1 cellular context compared by ENCODE assay signal in the genomic region with DNA sequence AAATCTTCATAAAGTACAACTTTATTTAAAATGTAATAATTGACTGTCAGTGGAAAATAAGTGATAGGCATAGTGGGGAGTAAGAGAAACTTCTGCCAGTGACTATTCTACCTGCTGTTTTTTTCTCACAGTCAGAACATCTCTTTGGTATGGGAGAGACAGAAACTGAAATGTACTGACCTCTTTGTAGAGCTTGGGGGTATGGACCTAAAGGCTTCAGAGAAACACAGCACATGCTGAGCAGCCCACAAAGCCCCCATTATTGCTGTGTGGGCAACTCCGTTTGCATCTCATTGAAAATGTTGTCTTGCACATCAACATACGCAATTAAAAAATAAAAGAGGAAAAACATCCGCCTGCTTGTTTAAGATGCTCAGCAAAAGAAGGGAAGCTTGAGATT.
TF ChIP-seq lines count a peak whose summit lies in the region.

No MANE protein-coding gene starts in this region.

TF ChIP-seq in H1, 55 proteins besides CTCF, POLR2A, EP300 and RAD21:
- TF ChIP-seq KDM4A (IDR thresholded peaks at IDR 0.05; ENCODE audit: low read depth, low read length, severe bottlenecking): no peak
- TF ChIP-seq KDM5A (IDR thresholded peaks at IDR 0.05; ENCODE audit: low read length): no peak
- TF ChIP-seq, protein P1, sequence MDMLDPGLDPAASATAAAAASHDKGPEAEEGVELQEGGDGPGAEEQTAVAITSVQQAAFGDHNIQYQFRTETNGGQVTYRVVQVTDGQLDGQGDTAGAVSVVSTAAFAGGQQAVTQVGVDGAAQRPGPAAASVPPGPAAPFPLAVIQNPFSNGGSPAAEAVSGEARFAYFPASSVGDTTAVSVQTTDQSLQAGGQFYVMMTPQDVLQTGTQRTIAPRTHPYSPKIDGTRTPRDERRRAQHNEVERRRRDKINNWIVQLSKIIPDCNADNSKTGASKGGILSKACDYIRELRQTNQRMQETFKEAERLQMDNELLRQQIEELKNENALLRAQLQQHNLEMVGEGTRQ (IDR thresholded peaks at IDR 0.05; ENCODE audit: low read length): no peak
- TF ChIP-seq YY1 (IDR thresholded peaks at IDR 0.05; ENCODE audit: low read depth, low read length): no peak
- TF ChIP-seq CREB1 (IDR thresholded peaks at IDR 0.05): no peak
- no peak for TF ChIP-seq CBX8 (IDR thresholded peaks at IDR 0.05; ENCODE audit: borderline replicate concordance, low read depth, low read length)
- no peak for TF ChIP-seq GABPA (IDR thresholded peaks at IDR 0.05; ENCODE audit: borderline replicate concordance, insufficient read depth, low read length)
- no peak for TF ChIP-seq SRF (IDR thresholded peaks at IDR 0.05; ENCODE audit: low read depth, low read length)
- TF ChIP-seq NRF1 (IDR thresholded peaks at IDR 0.05; ENCODE audit: low read depth, low read length): no peak
- no peak for TF ChIP-seq NANOG (IDR thresholded peaks at IDR 0.05; ENCODE audit: insufficient read depth, low read depth, low read length, poor library complexity, severe bottlenecking)
- TF ChIP-seq BACH1 (IDR thresholded peaks at IDR 0.05; ENCODE audit: low read length): no peak
- TF ChIP-seq BCL11A (IDR thresholded peaks at IDR 0.05; ENCODE audit: low read depth in 2 of 2, low read length in 2 of 2): no peak
